Comparison of ENCODE assay signal across 26 cellular contexts in the genomic region with DNA sequence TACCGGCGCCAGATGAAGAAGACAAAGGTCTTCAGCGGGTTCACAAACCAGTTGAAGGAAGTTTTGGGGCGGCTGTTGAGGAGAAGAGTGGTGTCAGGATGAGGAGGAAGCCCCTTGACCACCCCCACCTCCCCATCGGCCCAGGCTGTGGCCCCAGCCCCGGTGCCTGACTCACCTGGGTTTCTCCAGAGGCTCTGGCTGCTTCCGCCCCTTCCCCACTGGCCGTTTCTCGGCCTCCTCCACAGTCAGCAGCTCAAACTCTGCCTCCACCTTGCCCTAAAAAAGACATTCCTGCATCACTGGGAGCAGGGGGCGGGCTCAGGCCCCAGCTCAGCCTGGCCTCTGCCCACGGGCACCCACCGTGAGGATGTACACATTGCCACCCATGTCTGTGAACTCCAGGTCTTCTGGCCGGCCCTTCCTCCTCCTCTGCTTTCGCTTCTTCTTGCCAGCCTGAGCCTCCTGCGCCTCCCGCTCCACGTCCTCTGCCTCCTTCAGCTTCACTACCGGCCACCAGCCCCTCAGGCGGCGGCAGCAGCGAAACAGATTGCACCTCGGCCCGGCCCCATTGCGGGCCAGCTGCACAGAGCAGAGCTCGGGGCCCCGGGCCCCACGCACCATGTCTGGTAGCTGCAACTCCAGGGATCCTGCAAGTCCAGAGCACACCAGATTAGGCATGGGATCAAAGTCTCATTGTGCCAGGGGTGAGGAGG. TPM values are rescaled to one million over a fixed set of nuclear protein-coding genes. Genes with fewer than 3 reads are reported as not detected.
"Had no signal": no experiment of that assay in that cellular context is flagged by ENCODE, and none has a peak within 500 bp of the region (broad histone marks: within the 10 kb centered on the region; RNA-seq: fewer than 3 reads in every experiment).

No MANE protein-coding gene starts in this region.

- H3K4me3 Mint-ChIP-seq: activated CD4-positive, alpha-beta T cell treated with anti-CD3 and anti-CD28 coated beads, Interleukin-2, amount 10 ng/mL, durations not matched to agents 24 days and 14 days; activated CD8-positive, alpha-beta T cell treated with anti-CD3 and anti-CD28 coated beads for 36 hours; activated naive CD4-positive, alpha-beta T cell treated with anti-CD3 and anti-CD28 coated beads, Interleukin-2, amount 10 ng/mL, durations not matched to agents 7 days and 5 days; neural crest cell; stimulated activated memory B cell treated with anti-CD40 and anti-IgM and Interleukin-4, amounts not matched to agents 10 μg/mL and 1 μg/mL and 100 μg/mL, for 72 hours; T-helper 2 cell treated with Interferon-gamma antibody and Interleukin-4, amounts not matched to agents 5 μg/mL and 100 μg/mL, for 36 hours had no signal

- H3K9me3 ChIP-seq: breast epithelium, gastroesophageal sphincter, heart left ventricle, left ventricle myocardium inferior, psoas muscle, thoracic aorta had no signal

- H3K4me1 Mint-ChIP-seq: activated CD4-positive, alpha-beta T cell treated with anti-CD3 and anti-CD28 coated beads, Interleukin-2, amount 10 ng/mL, durations not matched to agents 24 days and 14 days; activated naive CD4-positive, alpha-beta T cell treated with anti-CD3 and anti-CD28 coated beads, Interleukin-2, amount 10 ng/mL, durations not matched to agents 7 days and 5 days; stimulated activated memory B cell treated with anti-CD40 and anti-IgM and Interleukin-4, amounts not matched to agents 10 μg/mL and 1 μg/mL and 100 μg/mL, for 72 hours had no signal

- ATAC-seq: activated CD8-positive, alpha-beta T cell treated with anti-CD3 and anti-CD28 coated beads for 36 hours; gastroesophageal sphincter; heart left ventricle; psoas muscle; sciatic nerve; stimulated activated memory B cell treated with anti-CD40 and anti-IgM and Interleukin-4, amounts not matched to agents 10 μg/mL and 1 μg/mL and 100 μg/mL, for 72 hours had no signal

- H3K27me3 ChIP-seq: breast epithelium, gastroesophageal sphincter, heart left ventricle had no signal

- H3K9me3 Mint-ChIP-seq: activated CD4-positive, alpha-beta T cell treated with anti-CD3 and anti-CD28 coated beads, Interleukin-2, amount 10 ng/mL, durations not matched to agents 24 days and 14 days; activated CD8-positive, alpha-beta T cell treated with anti-CD3 and anti-CD28 coated beads for 36 hours; activated naive CD4-positive, alpha-beta T cell treated with anti-CD3 and anti-CD28 coated beads, Interleukin-2, amount 10 ng/mL, durations not matched to agents 7 days and 5 days; activated T-helper 2 cell treated with anti-CD3 and anti-CD28 coated beads, Interferon-gamma antibody, Interleukin-2, Interleukin-4, amounts not matched to agents 10 μg/mL and 5 μg/mL and 100 μg/mL, durations not matched to agents 14 hours and 24 hours and 36 hours; neural crest cell; stimulated activated memory B cell treated with anti-CD40 and anti-IgM and Interleukin-4, amounts not matched to agents 10 μg/mL and 1 μg/mL and 100 μg/mL, for 72 hours; T-helper 2 cell treated with Interferon-gamma antibody and Interleukin-4, amounts not matched to agents 5 μg/mL and 100 μg/mL, for 36 hours had no signal

- H3K27ac Mint-ChIP-seq: activated CD4-positive, alpha-beta T cell treated with anti-CD3 and anti-CD28 coated beads, Interleukin-2, amount 10 ng/mL, durations not matched to agents 24 days and 14 days; activated CD8-positive, alpha-beta T cell treated with anti-CD3 and anti-CD28 coated beads for 36 hours; activated naive CD4-positive, alpha-beta T cell treated with anti-CD3 and anti-CD28 coated beads, Interleukin-2, amount 10 ng/mL, durations not matched to agents 7 days and 5 days; activated T-helper 2 cell treated with anti-CD3 and anti-CD28 coated beads, Interferon-gamma antibody, Interleukin-2, Interleukin-4, amounts not matched to agents 10 μg/mL and 5 μg/mL and 100 μg/mL, durations not matched to agents 14 hours and 24 hours and 36 hours; stimulated activated memory B cell treated with anti-CD40 and anti-IgM and Interleukin-4, amounts not matched to agents 10 μg/mL and 1 μg/mL and 100 μg/mL, for 72 hours; T-helper 2 cell treated with Interferon-gamma antibody and Interleukin-4, amounts not matched to agents 5 μg/mL and 100 μg/mL, for 36 hours had no signal

- H3K4me3 ChIP-seq: breast epithelium, gastroesophageal sphincter, heart left ventricle, left ventricle myocardium inferior, psoas muscle, thoracic aorta had no signal

- H3K27me3 Mint-ChIP-seq: activated CD4-positive, alpha-beta T cell treated with anti-CD3 and anti-CD28 coated beads, Interleukin-2, amount 10 ng/mL, durations not matched to agents 24 days and 14 days; activated CD8-positive, alpha-beta T cell treated with anti-CD3 and anti-CD28 coated beads for 36 hours; activated naive CD4-positive, alpha-beta T cell treated with anti-CD3 and anti-CD28 coated beads, Interleukin-2, amount 10 ng/mL, durations not matched to agents 7 days and 5 days had no signal

- DNase-seq: activated CD4-positive, alpha-beta T cell treated with anti-CD3 and anti-CD28 coated beads, Interleukin-2, amount 10 ng/mL, durations not matched to agents 24 days and 14 days; activated CD4-positive, CD25-positive, alpha-beta regulatory T cell; activated CD8-positive, alpha-beta T cell treated with anti-CD3 and anti-CD28 coated beads for 36 hours; activated naive CD4-positive, alpha-beta T cell treated with anti-CD3 and anti-CD28 coated beads, Interleukin-2, amount 10 ng/mL, durations not matched to agents 7 days and 5 days; activated T-cell treated with anti-CD3 and anti-CD28 coated beads, Interleukin-2, amount 50 U/mL, for 1 hour; cortex of kidney; heart left ventricle; left ventricle myocardium inferior; mammary epithelial cell; stimulated activated CD4-positive, alpha-beta T cell treated with anti-CD3 and anti-CD28 coated beads, Interleukin-4, amount 100 ng/mL, for 24 hours had no signal

- H3K27ac ChIP-seq: breast epithelium, gastroesophageal sphincter, heart left ventricle, left ventricle myocardium inferior, psoas muscle, thoracic aorta had no signal

- H3K4me1 ChIP-seq: breast epithelium, gastroesophageal sphincter, heart left ventricle, left ventricle myocardium inferior, psoas muscle had no signal

RNA-seq across cellular contexts. Expression of a gene that starts 29.7 kb away (rescaled TPM):
- total RNA-seq: activated CD4-positive, alpha-beta T cell treated with anti-CD3 and anti-CD28 coated beads, Interleukin-2, amount 10 ng/mL, durations not matched to agents 24 days and 14 days; activated CD8-positive, alpha-beta T cell treated with anti-CD3 and anti-CD28 coated beads for 36 hours; activated T-helper 2 cell treated with anti-CD3 and anti-CD28 coated beads, Interferon-gamma antibody, Interleukin-2, Interleukin-4, amounts not matched to agents 10 μg/mL and 5 μg/mL and 100 μg/mL, durations not matched to agents 14 hours and 24 hours and 36 hours; astrocyte; breast epithelium; esophagus mucosa; gastroesophageal sphincter; heart left ventricle; kidney epithelial cell; left ventricle myocardium inferior; mammary epithelial cell; mononuclear cell; neural crest cell; osteocyte; psoas muscle; sciatic nerve; thoracic aorta; ureter had no signal
- polyA plus RNA-seq: adipose tissue, heart left ventricle, mammary epithelial cell, psoas muscle had no signal
